ENCODE assay signal across 24 cellular contexts in genomic region chr10:49509904-49510303, GRCh38.
"Had no signal": no experiment of that assay in that cellular context is flagged by ENCODE, and none has a peak within 500 bp of the region (broad histone marks: within the 10 kb centered on the region; RNA-seq: fewer than 3 reads in every experiment).

No MANE protein-coding gene starts in this region.

- H3K27me3 Mint-ChIP-seq: natural killer cell treated with Interleukin-12 subunit alpha and Interleukin-12 subunit beta and Interleukin-15 and Interleukin-18, amount 100 ng/mL, for 72 hours had no signal

- H3K27ac ChIP-seq: left ventricle myocardium inferior, pancreas, prostate gland, suprapubic skin, thoracic aorta, tibial artery had no signal

- H3K27me3 ChIP-seq: pancreas, suprapubic skin, tibial artery had no signal

- H3K4me3 ChIP-seq: left ventricle myocardium inferior, lung, mucosa of descending colon, pancreas, prostate gland, skin epidermis, suprapubic skin, thoracic aorta, tibial artery had no signal

- DNase-seq: hypothalamus; immature natural killer cell; left ventricle myocardium inferior; mesendoderm; midbrain; mucosa of descending colon; naive thymus-derived CD4-positive, alpha-beta T cell; pancreas; retina; right cardiac atrium; stimulated activated CD4-positive, alpha-beta T cell treated with anti-CD3 and anti-CD28 coated beads, Interleukin-12 subunit alpha, Interleukin-12 subunit beta, amount 100 ng/mL, for 4 hours; stimulated activated CD4-positive, alpha-beta T cell treated with anti-CD3 and anti-CD28 coated beads, Interleukin-15, amount 100 ng/mL, for 24 hours; stimulated activated CD4-positive, alpha-beta T cell treated with anti-CD3 and anti-CD28 coated beads, Interleukin-2, amount 100 ng/mL, for 24 hours; stimulated activated CD4-positive, alpha-beta T cell treated with anti-CD3 and anti-CD28 coated beads, Interleukin-4, amount 100 ng/mL, for 1 hour; stimulated activated naive CD4-positive, alpha-beta T cell; tibial artery; trophoblast cell had no signal

- H3K36me3 ChIP-seq: pancreas, prostate gland, thoracic aorta had no signal

- H3K9me3 Mint-ChIP-seq: naive thymus-derived CD4-positive, alpha-beta T cell; natural killer cell treated with Interleukin-12 subunit alpha and Interleukin-12 subunit beta and Interleukin-15 and Interleukin-18, amount 100 ng/mL, for 72 hours; stimulated activated naive CD8-positive, alpha-beta T cell treated with anti-CD3 and anti-CD28 coated beads, Interleukin-15, Interleukin-2, amounts not matched to agents 100 ng/mL and 50 ng/mL, for 24 hours had no signal

- H3K4me3 Mint-ChIP-seq: immature natural killer cell; naive thymus-derived CD4-positive, alpha-beta T cell; natural killer cell treated with Interleukin-12 subunit alpha and Interleukin-12 subunit beta and Interleukin-15 and Interleukin-18, amount 100 ng/mL, for 72 hours; stimulated activated naive CD8-positive, alpha-beta T cell treated with anti-CD3 and anti-CD28 coated beads, Interleukin-15, Interleukin-2, amounts not matched to agents 100 ng/mL and 50 ng/mL, for 24 hours had no signal

- H3K27ac Mint-ChIP-seq: natural killer cell treated with Interleukin-12 subunit alpha and Interleukin-12 subunit beta and Interleukin-15 and Interleukin-18, amount 100 ng/mL, for 72 hours; stimulated activated naive CD8-positive, alpha-beta T cell treated with anti-CD3 and anti-CD28 coated beads, Interleukin-15, Interleukin-2, amounts not matched to agents 100 ng/mL and 50 ng/mL, for 24 hours had no signal
